8 cellular contexts compared by ENCODE assay signal in genomic region chr3:16841906-16842709, GRCh38. TPM values are rescaled to one million over a fixed set of nuclear protein-coding genes. Genes with fewer than 3 reads are reported as not detected.
DNase-seq lines count a peak whose midpoint lies in the region; ATAC-seq, FAIRE-seq and TF ChIP-seq lines count a peak whose summit lies in the region.

No MANE protein-coding gene starts in this region.

- H3K36me3 ChIP-seq in kidney (ENCODE audit: control insufficient read depth in 1 of 2, insufficient read depth in 2 of 2, low read length in 2 of 2), result no peaks in the 10 kb centered on the region

- peak; percentile 62; the same call in 1 of the 2 replicates for TF ChIP-seq POLR2A in GM12892 (IDR thresholded peaks at IDR 0.05; ENCODE audit: low read depth, low read length)
- no peak for TF ChIP-seq POLR2A in erythroblast (IDR thresholded peaks at IDR 0.05; ENCODE audit: low read length)

- H3K9me3 ChIP-seq in kidney (ENCODE audit: control insufficient read depth in 1 of 2, low read length in 2 of 2), result no peaks in the 10 kb centered on the region

- no peak for TF ChIP-seq CTCF in kidney (IDR thresholded peaks at IDR 0.05; ENCODE audit: borderline replicate concordance, extremely low read depth, insufficient read depth)

- no peak overlapping the region for H3K4me3 ChIP-seq in kidney (ENCODE audit: low read length in 2 of 2)

- FAIRE-seq in GM12892 (lab: Jason Lieb, UNC) (peak; percentile 95), kidney (lab: Jason Lieb, UNC) (no peak), frontal cortex (lab: Jason Lieb, UNC) (no peak)

- peaks cover 0 to 3% of the 10 kb centered on the region in 2 donors for H3K4me1 ChIP-seq in kidney (ENCODE audit: control insufficient read depth in 1 of 2, insufficient read depth in 1 of 2, low read depth in 1 of 2, low read length in 2 of 2)

- ATAC-seq in GM21825 (IDR thresholded peaks at IDR 0.05; ENCODE audit: unreplicated experiment), result peak; percentile 80

- intact Hi-C loops in kidney (cut with DNase I), result no loop called here

- H3K27ac ChIP-seq in kidney (ENCODE audit: low read depth in 2 of 2, low read length in 2 of 2), result no peak overlapping the region

- DNase-seq in GM12892 (ENCODE audit: insufficient read length) (peak; percentile 25), NAMALWA (ENCODE audit: low spot score) (peak; percentile 87), activated T-cell treated with anti-CD3 and anti-CD28 coated beads for 4 hours (peak; percentile 53), kidney (peak; percentile 82), erythroblast (lab: John Stamatoyannopoulos, UW) (no peak), frontal cortex (ENCODE audit: low spot score in 2 of 2) (no peak)
- peak; percentile 26 for DNase-seq in stimulated activated CD8-positive, alpha-beta memory T cell treated with anti-CD3 and anti-CD28 coated beads, Interleukin-15, amount 100 ng/mL, for 24 hours (ENCODE audit: low read depth)

- H3K9ac ChIP-seq in kidney (ENCODE audit: low read length in 2 of 2), result no peak overlapping the region

RNA-seq across cellular contexts. Expression of gene PLCL2, which starts 42.6 kb away (rescaled TPM):
- polyA plus RNA-seq in GM12892 (2012; ENCODE audit: missing spikeins), result 23.2 TPM
- 19.1 TPM for total RNA-seq in kidney
- polyA plus RNA-seq in kidney (ENCODE audit: insufficient read depth, low read depth, low replicate concordance), result 10.5 TPM
- 122 TPM for total RNA-seq in frontal cortex

Comparison
In these comparisons a context has a peak if more than half of its experiments do, and no peak if none do; other contexts are left out.
1. DNase-seq: peak in GM12892 (single experiment), NAMALWA (single experiment), activated T-cell treated with anti-CD3 and anti-CD28 coated beads for 4 hours (single experiment), kidney (single experiment) and stimulated activated CD8-positive, alpha-beta memory T cell treated with anti-CD3 and anti-CD28 coated beads, Interleukin-15, amount 100 ng/mL, for 24 hours (single experiment); none in erythroblast (0 of 2) and frontal cortex (0 of 2).